Comparison of ENCODE assay signal across 21 cellular contexts in genomic region chrX:28625223-28625622, GRCh38. TPM values are rescaled to one million over a fixed set of nuclear protein-coding genes. Genes with fewer than 3 reads are reported as not detected.
"Had no signal": no experiment of that assay in that cellular context is flagged by ENCODE, and none has a peak within 500 bp of the region (broad histone marks: within the 10 kb centered on the region; RNA-seq: fewer than 3 reads in every experiment).

No MANE protein-coding gene starts in this region.

- H3K4me3 ChIP-seq: body of pancreas, psoas muscle, right lobe of liver, smooth muscle cell, transverse colon had no signal

- H3K27me3 Mint-ChIP-seq: activated B cell treated with CpG ODN at 0.5 μM for 24 hours; activated CD8-positive, alpha-beta T cell treated with anti-CD3 and anti-CD28 coated beads for 36 hours; activated naive CD4-positive, alpha-beta T cell treated with anti-CD3 and anti-CD28 coated beads, Interleukin-2, amount 50 U/mL, for 24 hours; T-helper 17 cell had no signal

- H3K27ac Mint-ChIP-seq: activated B cell treated with CpG ODN at 0.5 μM for 24 hours; activated CD8-positive, alpha-beta T cell treated with anti-CD3 and anti-CD28 coated beads for 36 hours; activated naive CD4-positive, alpha-beta T cell treated with anti-CD3 and anti-CD28 coated beads, Interleukin-2, amount 50 U/mL, for 24 hours; T-helper 17 cell had no signal

- H3K4me2 ChIP-seq: smooth muscle cell had no signal

- H3K4me3 Mint-ChIP-seq: activated B cell treated with CpG ODN at 0.5 μM for 24 hours; activated CD8-positive, alpha-beta T cell treated with anti-CD3 and anti-CD28 coated beads for 36 hours; activated naive CD4-positive, alpha-beta T cell treated with anti-CD3 and anti-CD28 coated beads, Interleukin-2, amount 50 U/mL, for 24 hours; activated T-cell treated with anti-CD3 and anti-CD28 coated beads, Interleukin-2, amount 50 U/mL, for 4 hours; nephron; T-helper 17 cell had no signal

- H3K36me3 ChIP-seq: right lobe of liver, transverse colon had no signal

- ATAC-seq: activated CD8-positive, alpha-beta T cell treated with anti-CD3 and anti-CD28 coated beads for 36 hours; activated T-cell treated with anti-CD3 and anti-CD28 coated beads, Interleukin-2, amount 50 U/mL, for 4 hours; body of pancreas; psoas muscle; right lobe of liver; stimulated activated naive CD8-positive, alpha-beta T cell treated with anti-CD3 and anti-CD28 coated beads, Interleukin-15, Interleukin-2, amounts not matched to agents 100 U/mL and 50 U/mL, for 24 hours; T-helper 17 cell had no signal

- DNase-seq: activated B cell treated with CpG ODN at 0.5 μM for 24 hours; activated CD4-positive, alpha-beta T cell treated with anti-CD3 and anti-CD28 coated beads for 48 hours; activated CD8-positive, alpha-beta T cell treated with anti-CD3 and anti-CD28 coated beads for 36 hours; activated effector memory CD4-positive, alpha-beta T cell treated with anti-CD3 and anti-CD28 coated beads, Interleukin-2, amount 50 U/mL, for 16 hours; activated T-cell treated with anti-CD3 and anti-CD28 coated beads, Interleukin-2, amount 50 U/mL, for 4 hours; amniotic stem cell; body of pancreas; central memory CD4-positive, alpha-beta T cell; cortex of kidney; effector CD8-positive, alpha-beta T cell; foreskin fibroblast; glutamatergic neuron; mesendoderm; psoas muscle; right lobe of liver; stimulated activated naive CD8-positive, alpha-beta T cell treated with anti-CD3 and anti-CD28 coated beads, Interleukin-15, Interleukin-2, amounts not matched to agents 100 U/mL and 50 U/mL, for 24 hours; T-helper 17 cell; transverse colon had no signal

- H3K4me1 ChIP-seq: body of pancreas, psoas muscle, transverse colon had no signal

- H3K27ac ChIP-seq: body of pancreas, psoas muscle, right lobe of liver, transverse colon had no signal

- H3K36me3 Mint-ChIP-seq: activated naive CD4-positive, alpha-beta T cell treated with anti-CD3 and anti-CD28 coated beads, Interleukin-2, amount 50 U/mL, for 24 hours had no signal

- H3K9me3 Mint-ChIP-seq: activated B cell treated with CpG ODN at 0.5 μM for 24 hours; activated CD8-positive, alpha-beta T cell treated with anti-CD3 and anti-CD28 coated beads for 36 hours; activated naive CD4-positive, alpha-beta T cell treated with anti-CD3 and anti-CD28 coated beads, Interleukin-2, amount 50 U/mL, for 24 hours had no signal

- H3K27me3 ChIP-seq: body of pancreas, right lobe of liver, transverse colon had no signal

- H3K4me1 Mint-ChIP-seq: activated B cell treated with CpG ODN at 0.5 μM for 24 hours; activated naive CD4-positive, alpha-beta T cell treated with anti-CD3 and anti-CD28 coated beads, Interleukin-2, amount 50 U/mL, for 24 hours; T-helper 17 cell had no signal

RNA-seq across cellular contexts. Expression of gene IL1RAPL1, which starts 38.0 kb away (rescaled TPM):
- total RNA-seq: activated B cell treated with CpG ODN at 0.5 μM for 24 hours; activated CD8-positive, alpha-beta T cell treated with anti-CD3 and anti-CD28 coated beads for 36 hours; activated T-cell treated with anti-CD3 and anti-CD28 coated beads, Interleukin-2, amount 50 U/mL, for 4 hours; right lobe of liver; T-helper 17 cell had no signal
- polyA plus RNA-seq: smooth muscle cell had no signal
